22 cellular contexts compared by ENCODE assay signal in genomic region chr13:45410466-45410865, GRCh38.
"Had no signal": no experiment of that assay in that cellular context is flagged by ENCODE, and none has a peak within 500 bp of the region (broad histone marks: within the 10 kb centered on the region; RNA-seq: fewer than 3 reads in every experiment).

No MANE protein-coding gene starts in this region.

- DNase-seq: effector CD8-positive, alpha-beta T cell; endodermal cell; foreskin keratinocyte; glutamatergic neuron; hypothalamus; immature natural killer cell; islet precursor cell; kidney glomerular epithelial cell; left colon; natural killer cell; right cardiac atrium; sigmoid colon; stimulated activated CD4-positive, alpha-beta T cell treated with anti-CD3 and anti-CD28 coated beads, Interleukin-2, amount 100 ng/mL, for 24 hours; stimulated activated CD4-positive, alpha-beta T cell treated with anti-CD3 and anti-CD28 coated beads, Interleukin-4, amount 100 ng/mL, for 24 hours; stimulated activated naive CD4-positive, alpha-beta T cell treated with Interleukin-2 at 50 U/mL for 16 hours; stomach; thyroid gland had no signal

- H3K9me3 ChIP-seq: prostate gland, sigmoid colon, stomach, thyroid gland had no signal

- H3K27ac ChIP-seq: epithelial cell of prostate, foreskin keratinocyte, prostate gland, sigmoid colon, thyroid gland had no signal

- H3K36me3 ChIP-seq: prostate gland had no signal

- ATAC-seq: esophagus mucosa; foreskin keratinocyte; natural killer cell; right cardiac atrium; stimulated activated effector memory CD8-positive, alpha-beta T cell treated with anti-CD3 and anti-CD28 coated beads, Interleukin-12 subunit alpha, Interleukin-12 subunit beta, amount 100 ng/mL, for 72 hours had no signal

- H3K4me3 ChIP-seq: lung, prostate gland, sigmoid colon, stomach, thyroid gland had no signal

- H3K27me3 ChIP-seq: foreskin keratinocyte, sigmoid colon, stomach, thyroid gland had no signal
